In genomic region chr11:14258177-14258935, GRCh38 we compare ENCODE assay signal across 9 cellular contexts.
DNase-seq lines count a peak whose midpoint lies in the region; ATAC-seq and TF ChIP-seq lines count a peak whose summit lies in the region.
"Had no signal": no experiment of that assay in that cellular context is flagged by ENCODE, and none has a peak within 500 bp of the region (broad histone marks: within the 10 kb centered on the region; RNA-seq: fewer than 3 reads in every experiment).

No MANE protein-coding gene starts in this region.

- no peak overlapping the region for H3K27ac ChIP-seq in spleen
- H3K27ac ChIP-seq: C4-2B had no signal

- intact Hi-C loops in spleen (cut with DNase I; ENCODE audit: low total_unique reads): no loop called here

- H3K27me3 ChIP-seq in adipocyte (replicated peaks; ENCODE audit: control insufficient read depth, insufficient read depth, low read length) (no peaks in the 10 kb centered on the region), spleen (replicated peaks in 1 of 7) (peaks cover 0 to 30% (median 0%) of the 10 kb centered on the region in 7 donors)

- TF ChIP-seq POLR2A in spleen (IDR thresholded peaks at IDR 0.05): no peak

- H3K4me3 ChIP-seq in adipocyte (ENCODE audit: low read length): no peak overlapping the region
- no peak overlapping the region for H3K4me3 ChIP-seq in spleen

- ATAC-seq in GM18511 (IDR thresholded peaks at IDR 0.05; ENCODE audit: unreplicated experiment): no peak

- DNase-seq in AG08396 (ENCODE audit: low spot score): peak; percentile 45
- peak; percentile 52 for DNase-seq in HT-29 (ENCODE audit: low spot score)
- peak; percentile 37 for DNase-seq in adipocyte (ENCODE audit: low read depth)
- DNase-seq in kidney tubule cell (ENCODE audit: low spot score): peak; percentile 75
- DNase-seq in activated naive CD4-positive, alpha-beta T cell (lab: John Stamatoyannopoulos, UW): no peak
- no peak for DNase-seq in spleen
- no peak for DNase-seq in OCI-M2 (lab: John Stamatoyannopoulos, UW; ENCODE audit: unreplicated experiment)

- WGBS in spleen, 5 donors: 63 to 86% (median 69%) methylated on average over 6 of the region's 6 CpGs

- peaks cover 77% of the 10 kb centered on the region for H3K4me1 ChIP-seq in adipocyte (ENCODE audit: control insufficient read depth, insufficient read depth, low read length)
- H3K4me1 ChIP-seq in spleen: no peaks in the 10 kb centered on the region

- H3K36me3 ChIP-seq in adipocyte (ENCODE audit: control insufficient read depth, insufficient read depth, low read length, severe bottlenecking): peaks cover 4% of the 10 kb centered on the region
- H3K36me3 ChIP-seq in spleen: no peaks in the 10 kb centered on the region

- H3K9me3 ChIP-seq in adipocyte (ENCODE audit: control insufficient read depth, low read length) (no peaks in the 10 kb centered on the region), spleen (no peaks in the 10 kb centered on the region)

- peak overlapping the region; percentile 69 for H3K9ac ChIP-seq in adipocyte (ENCODE audit: low read length)

- TF ChIP-seq CTCF in spleen (IDR thresholded peaks at IDR 0.05 in 8 of 11, conservative IDR thresholded peaks at IDR 0.05 in 3 of 11): no peak

Comparison
In these comparisons a context has a peak if more than half of its experiments do, and no peak if none do; other contexts are left out.
1. DNase-seq: peak in AG08396 (single experiment), HT-29 (single experiment), adipocyte (single experiment) and kidney tubule cell (single experiment); none in activated naive CD4-positive, alpha-beta T cell (0 of 4), spleen (single experiment) and OCI-M2 (single experiment).